Comparison of ENCODE assay signal across 10 cellular contexts in genomic region chr11:120208012-120208441, GRCh38. TPM values are rescaled to one million over a fixed set of nuclear protein-coding genes. Genes with fewer than 3 reads are reported as not detected.
DNase-seq lines count a peak whose midpoint lies in the region; ATAC-seq and TF ChIP-seq lines count a peak whose summit lies in the region.
"Had no signal": no experiment of that assay in that cellular context is flagged by ENCODE, and none has a peak within 500 bp of the region (broad histone marks: within the 10 kb centered on the region; RNA-seq: fewer than 3 reads in every experiment).

No MANE protein-coding gene starts in this region.

- no peak overlapping the region for H3K4me3 ChIP-seq in heart right ventricle
- H3K4me3 ChIP-seq in right atrium auricular region = no peak overlapping the region
- H3K4me3 ChIP-seq in uterus = no peak overlapping the region

- H3K4me1 ChIP-seq in heart right ventricle = peaks cover 4 to 49% (median 31%) of the 10 kb centered on the region in 9 donors
- peaks cover 0 to 43% of the 10 kb centered on the region in 2 donors for H3K4me1 ChIP-seq in right atrium auricular region
- no peaks in the 10 kb centered on the region for H3K4me1 ChIP-seq in uterus

- H3K9me3 ChIP-seq in heart right ventricle = no peaks in the 10 kb centered on the region
- no peaks in the 10 kb centered on the region for H3K9me3 ChIP-seq in right atrium auricular region
- no peaks in the 10 kb centered on the region for H3K9me3 ChIP-seq in uterus

- WGBS in heart right ventricle, 2 donors = 35 to 49% methylated on average over 12 of the region's 12 CpGs

- no peaks in the 10 kb centered on the region for H3K36me3 Mint-ChIP-seq in brain
- no peaks in the 10 kb centered on the region for H3K36me3 Mint-ChIP-seq in activated T-cell treated with anti-CD3 and anti-CD28 coated beads, Interleukin-2, amount 50 U/mL, for 24 hours (ENCODE audit: low read depth)

- H3K4me3 Mint-ChIP-seq in brain = peak overlapping the region in 4 of 5 experiments; percentile 2 to 76 (median 28)
- H3K4me3 Mint-ChIP-seq in activated T-cell treated with anti-CD3 and anti-CD28 coated beads, Interleukin-2, amount 50 U/mL, for 24 hours = no peak overlapping the region
- H3K4me3 Mint-ChIP-seq: activated naive CD8-positive, alpha-beta T cell treated with anti-CD3 and anti-CD28 coated beads, Interleukin-2, amount 50 U/mL, for 24 hours had no signal

- peaks cover 14% of the 10 kb centered on the region for H3K27me3 Mint-ChIP-seq in brain
- peaks cover 59% of the 10 kb centered on the region for H3K27me3 Mint-ChIP-seq in activated T-cell treated with anti-CD3 and anti-CD28 coated beads, Interleukin-2, amount 50 U/mL, for 24 hours

- DNase-seq in heart right ventricle (no peak), right atrium auricular region (ENCODE audit: low spot score) (no peak), lung microvascular endothelial cell (ENCODE audit: low read depth in 2 of 2) (peak; percentile 61 to 88), uterus (no peak)
- DNase-seq in activated T-cell treated with anti-CD3 and anti-CD28 coated beads, Interleukin-2, amount 50 U/mL, for 24 hours = no peak
- DNase-seq: activated naive CD8-positive, alpha-beta T cell treated with anti-CD3 and anti-CD28 coated beads, Interleukin-2, amount 50 U/mL, for 24 hours had no signal

- intact Hi-C loops in heart right ventricle (cut with DNase I) (no loop called here), uterus (cut with DNase I; ENCODE audit: low total_unique reads) (no loop called here)

- peak overlapping the region in 3 of 5 experiments; percentile 41 to 65 (median 52) for H3K27ac Mint-ChIP-seq in brain
- H3K27ac Mint-ChIP-seq in activated T-cell treated with anti-CD3 and anti-CD28 coated beads, Interleukin-2, amount 50 U/mL, for 24 hours = no peak overlapping the region

- H3K27ac ChIP-seq in heart right ventricle (peak overlapping the region in 6 of 10 donors; percentile 41 to 92 (median 85)), right atrium auricular region (peak overlapping the region in 1 of 2 donors; percentile 46), uterus (peak overlapping the region; percentile 82 to 87)

- no peaks in the 10 kb centered on the region for H3K36me3 ChIP-seq in heart right ventricle
- H3K36me3 ChIP-seq in right atrium auricular region = no peaks in the 10 kb centered on the region
- H3K36me3 ChIP-seq in uterus = no peaks in the 10 kb centered on the region

- peaks cover 67% of the 10 kb centered on the region for H3K4me1 Mint-ChIP-seq in brain
- H3K4me1 Mint-ChIP-seq in activated T-cell treated with anti-CD3 and anti-CD28 coated beads, Interleukin-2, amount 50 U/mL, for 24 hours (ENCODE audit: low read depth) = peaks cover 13% of the 10 kb centered on the region

- no peak for TF ChIP-seq CTCF in heart right ventricle (IDR thresholded peaks at IDR 0.05)
- no peak for TF ChIP-seq CTCF in right atrium auricular region (IDR thresholded peaks at IDR 0.05)
- TF ChIP-seq CTCF in brain (conservative IDR thresholded peaks at IDR 0.05) = no peak
- no peak for TF ChIP-seq CTCF in uterus (IDR thresholded peaks at IDR 0.05)

- ATAC-seq in heart right ventricle (peak in 3 of 8 donors; percentile 5 to 17 (median 7)), HG03521 (IDR thresholded peaks at IDR 0.05; ENCODE audit: unreplicated experiment) (no peak), GM21723 (IDR thresholded peaks at IDR 0.05; ENCODE audit: unreplicated experiment) (no peak)
- ATAC-seq: activated naive CD8-positive, alpha-beta T cell treated with anti-CD3 and anti-CD28 coated beads, Interleukin-2, amount 50 U/mL, for 24 hours had no signal

- TF ChIP-seq POLR2A in uterus (IDR thresholded peaks at IDR 0.05) = no peak

- H3K9me3 Mint-ChIP-seq in brain = peaks cover 0 to 3% (median 0%) of the 10 kb centered on the region in 5 experiments
- H3K9me3 Mint-ChIP-seq in activated T-cell treated with anti-CD3 and anti-CD28 coated beads, Interleukin-2, amount 50 U/mL, for 24 hours = no peaks in the 10 kb centered on the region
- H3K9me3 Mint-ChIP-seq: activated naive CD8-positive, alpha-beta T cell treated with anti-CD3 and anti-CD28 coated beads, Interleukin-2, amount 50 U/mL, for 24 hours had no signal

- peaks cover 0 to 7% (median 0%) of the 10 kb centered on the region in 7 donors for H3K27me3 ChIP-seq in heart right ventricle
- H3K27me3 ChIP-seq in right atrium auricular region = no peaks in the 10 kb centered on the region
- no peaks in the 10 kb centered on the region for H3K27me3 ChIP-seq in uterus

RNA-seq across cellular contexts. Expression of gene OAF, which starts 2.8 kb away (rescaled TPM):
- total RNA-seq in heart right ventricle (10 to 100 TPM in 7 of 10 donors, 1 to 10 TPM in 3; 8.4 to 41.6 (median 13.8) TPM), right atrium auricular region (10 to 100 TPM; 27.9 to 43.6 TPM), lung microvascular endothelial cell (16.6 and 17.3 TPM in 2 replicates), uterus (10 to 100 TPM; 29.2 to 90.1 (median 44.6) TPM)
- polyA plus RNA-seq in heart right ventricle (10 to 100 TPM; 20.2 to 40.5 TPM), brain (ENCODE audit: insufficient read depth, low read depth, low replicate concordance) (13.7 TPM)

RNA-seq across cellular contexts. Expression of gene POU2F3, which starts 31.9 kb away (rescaled TPM):
- under 1 TPM in 1 of 10 donors, not detected in 9; 0.15 TPM for total RNA-seq in heart right ventricle
- polyA plus RNA-seq in heart right ventricle = under 1 TPM in 1 of 2 donors, not detected in 1; 0.03 TPM
- total RNA-seq in right atrium auricular region = not detected
- polyA plus RNA-seq in brain (ENCODE audit: insufficient read depth, low read depth, low replicate concordance) = 0.58 TPM
- total RNA-seq in lung microvascular endothelial cell = under 0.01 TPM in 1 of 2 replicates, not detected in the other
- under 1 TPM in 1 of 4 donors, not detected in 3; 0.85 TPM for total RNA-seq in uterus
- total RNA-seq: mononuclear cell had no signal

Comparison
In these comparisons a context has a peak if more than half of its experiments do, and no peak if none do; other contexts are left out.
1. DNase-seq: peak in lung microvascular endothelial cell (2 of 2); none in heart right ventricle (0 of 2), right atrium auricular region (single experiment), uterus (0 of 2) and activated T-cell treated with anti-CD3 and anti-CD28 coated beads, Interleukin-2, amount 50 U/mL, for 24 hours (single experiment).